In genomic region chr2:172901913-172902312, GRCh38 we compare ENCODE assay signal across 21 cellular contexts.
"Had no signal": no experiment of that assay in that cellular context is flagged by ENCODE, and none has a peak within 500 bp of the region (broad histone marks: within the 10 kb centered on the region; RNA-seq: fewer than 3 reads in every experiment).

No MANE protein-coding gene starts in this region.

- H3K4me1 ChIP-seq: SJSA1 had no signal

- DNase-seq: KBM-7, MV-4-11, NCI-H1048, NCI-H1105 treated with DMSO at 0.1 percent for 48 hours, NCI-H1417 treated with DMSO at 0.1 percent for 48 hours, NCI-H146, NCI-H1694 treated with DMSO at 0.1 percent for 48 hours, NCI-H1930, NCI-H2081 treated with DMSO at 0.1 percent for 48 hours, NCI-H2171, NCI-H226, NCI-H446, NCI-H510A, NCI-H524 treated with DMSO at 0.1 percent for 48 hours, NCI-H69, NCI-H774, Right ventricle myocardium superior, RPMI8226, SIG-M5 had no signal

- H3K4me3 ChIP-seq: SJSA1, SK-N-MC had no signal

- H3K9me3 ChIP-seq: SJSA1 had no signal

- H3K36me3 ChIP-seq: SJSA1 had no signal

- H3K27ac ChIP-seq: SJSA1, SK-N-MC had no signal
